In the genomic region with DNA sequence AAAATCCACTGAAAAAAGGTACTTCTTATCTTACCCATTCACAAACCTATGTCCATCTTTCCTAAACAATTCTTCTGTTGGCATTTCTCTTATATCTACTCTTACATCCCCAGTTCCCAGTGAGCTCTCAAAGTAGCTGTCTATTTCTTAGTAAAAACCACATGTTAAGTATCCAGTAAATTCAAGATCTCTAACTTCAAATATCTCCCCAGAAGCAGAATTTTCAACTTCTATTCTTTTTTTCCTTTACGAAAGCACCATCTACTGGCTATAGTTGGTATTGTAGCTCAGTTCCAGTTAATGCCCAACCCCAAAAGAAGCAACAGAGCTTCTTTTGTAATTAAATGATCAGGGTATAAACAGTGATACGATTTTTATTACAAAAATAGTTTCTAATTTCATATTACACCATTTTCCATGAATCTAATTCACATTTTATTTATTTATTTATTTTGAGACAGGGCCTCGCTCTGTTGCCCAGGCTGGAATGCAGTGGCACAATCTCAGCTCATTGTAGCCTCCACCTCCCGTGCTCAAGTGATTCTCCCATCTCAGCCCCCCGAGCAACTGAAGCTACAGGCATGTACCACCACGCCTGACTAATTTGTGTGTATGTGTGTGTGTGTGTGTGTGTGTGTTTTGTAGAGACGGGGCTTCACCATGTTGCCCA, we compare ENCODE assay signal across 1 cellular context.
TF ChIP-seq lines count a peak whose summit lies in the region.

No MANE protein-coding gene starts in this region.

TF ChIP-seq in liver, 16 proteins besides CTCF, POLR2A, EP300 and RAD21 (continued from another document):
- no peak for TF ChIP-seq GABPA (IDR thresholded peaks at IDR 0.05 in 1 of 2, conservative IDR thresholded peaks at IDR 0.05 in 1 of 2)
- TF ChIP-seq EGR1 (IDR thresholded peaks at IDR 0.05; ENCODE audit: low read depth in 2 of 2) = no peak
- no peak for TF ChIP-seq NR2F2 (IDR thresholded peaks at IDR 0.05)
- no peak for TF ChIP-seq YY1 (IDR thresholded peaks at IDR 0.05)
- no peak for TF ChIP-seq HNF4G (IDR thresholded peaks at IDR 0.05)
TF ChIP-seq in liver: peak in this region for 0.
